ENCODE assay signal across 18 cellular contexts in the genomic region with DNA sequence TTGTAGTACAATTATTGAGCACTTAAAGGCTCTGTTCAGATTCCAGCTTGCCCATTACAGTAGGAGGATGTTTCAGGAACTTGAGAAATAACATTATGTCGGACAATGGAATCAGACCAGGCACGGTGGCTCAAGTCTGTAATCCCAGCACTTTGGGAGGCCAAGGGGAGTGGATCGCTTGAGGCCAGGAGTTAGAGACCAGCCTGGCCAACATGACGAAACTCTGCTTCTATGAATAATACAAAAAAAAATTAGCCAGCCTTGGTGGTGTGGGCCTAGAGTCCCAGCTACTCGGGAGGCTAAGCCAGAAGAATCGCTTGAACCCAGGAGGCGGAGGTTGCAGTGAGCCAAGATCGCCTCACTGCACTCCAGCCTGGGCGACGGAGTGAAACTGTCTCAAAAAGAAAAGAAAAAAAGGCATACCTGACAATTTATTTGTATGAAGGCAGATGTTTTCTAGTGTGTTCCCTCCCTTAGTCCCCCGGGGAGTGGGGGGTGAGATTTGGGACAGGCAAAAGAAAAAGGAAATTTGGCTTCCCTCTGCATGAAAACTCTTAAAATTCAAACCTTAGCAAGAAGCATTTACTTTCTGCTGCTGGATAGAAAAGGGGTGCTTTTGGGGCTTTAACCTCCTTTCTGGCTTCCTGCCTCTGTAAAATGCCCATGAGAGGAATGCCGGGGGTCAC. TPM values are rescaled to one million over a fixed set of nuclear protein-coding genes. Genes with fewer than 3 reads are reported as not detected.
DNase-seq lines count a peak whose midpoint lies in the region; ATAC-seq and TF ChIP-seq lines count a peak whose summit lies in the region.
"Had no signal": no experiment of that assay in that cellular context is flagged by ENCODE, and none has a peak within 500 bp of the region (broad histone marks: within the 10 kb centered on the region; RNA-seq: fewer than 3 reads in every experiment).

No MANE protein-coding gene starts in this region.

- H3K79me2 ChIP-seq in mesendoderm (ENCODE audit: control insufficient read depth, insufficient read depth, low read length) = no peaks in the 10 kb centered on the region

- peaks cover 11% of the 10 kb centered on the region for H3K27me3 Mint-ChIP-seq in endothelial cell (ENCODE audit: unreplicated experiment)

- H3K23ac ChIP-seq in mesendoderm (ENCODE audit: low read length) = no peak overlapping the region

- no peaks in the 10 kb centered on the region for H3K36me3 ChIP-seq in mesendoderm (ENCODE audit: control insufficient read depth, insufficient read depth, low read length)
- H3K36me3 ChIP-seq: prostate gland had no signal

- no peaks in the 10 kb centered on the region for H3K36me3 Mint-ChIP-seq in endothelial cell (ENCODE audit: low read depth, unreplicated experiment)

- peaks cover 18% of the 10 kb centered on the region for H3K4me1 ChIP-seq in mesendoderm (ENCODE audit: control insufficient read depth, low read depth, low read length)
- H3K4me1 ChIP-seq: prostate gland had no signal

- H2AK5ac ChIP-seq in mesendoderm (ENCODE audit: low read length) = peak overlapping the region; percentile 66

- peak overlapping the region; percentile 99 for H3K18ac ChIP-seq in mesendoderm (ENCODE audit: low read length)

- no peak overlapping the region for H3K4me3 ChIP-seq in mesendoderm (ENCODE audit: low read length)
- H3K4me3 ChIP-seq: A549, prostate gland had no signal

- no peak overlapping the region for H4K8ac ChIP-seq in mesendoderm (ENCODE audit: low read depth, low read length)

- WGBS in mesendoderm (ENCODE audit: extremely low coverage, insufficient coverage, low lambda C conversion rate) = no CpG with 5 or more reads among the region's 12 CpGs

- H3K9me3 Mint-ChIP-seq in endothelial cell (ENCODE audit: unreplicated experiment) = no peaks in the 10 kb centered on the region

- intact Hi-C loops in Right ventricle myocardium inferior (cut with DNase I) = no loop called here
- intact Hi-C loops in cardiac septum (cut with DNase I) = no loop called here

- peak overlapping the region; percentile 40 for H4K5ac ChIP-seq in mesendoderm (ENCODE audit: low read length)

- no peak overlapping the region for H3K4me2 ChIP-seq in mesendoderm (ENCODE audit: low read length)
- H3K4me2 ChIP-seq: A549 had no signal

- no peak overlapping the region for H3K4me3 Mint-ChIP-seq in endothelial cell (ENCODE audit: unreplicated experiment)
- H3K4me3 Mint-ChIP-seq: activated CD8-positive, alpha-beta T cell treated with anti-CD3 and anti-CD28 coated beads, Interleukin-2, amount 10 ng/mL, durations not matched to agents 7 days and 5 days; naive thymus-derived CD4-positive, alpha-beta T cell had no signal

- H3K4ac ChIP-seq in mesendoderm (ENCODE audit: low read depth, low read length) = peak overlapping the region; percentile 95

- H3K27ac Mint-ChIP-seq in endothelial cell (ENCODE audit: unreplicated experiment) = peak overlapping the region; percentile 2
- H3K27ac Mint-ChIP-seq: activated CD8-positive, alpha-beta T cell treated with anti-CD3 and anti-CD28 coated beads, Interleukin-2, amount 10 ng/mL, durations not matched to agents 7 days and 5 days; naive thymus-derived CD4-positive, alpha-beta T cell had no signal

- H3K4me1 Mint-ChIP-seq in endothelial cell (ENCODE audit: unreplicated experiment) = peaks cover 24% of the 10 kb centered on the region

- no peak for TF ChIP-seq POLR2A in GM18505 (IDR thresholded peaks at IDR 0.05; ENCODE audit: borderline replicate concordance, extremely low read depth, insufficient read depth, insufficient read length)

- H2BK120ac ChIP-seq in mesendoderm (ENCODE audit: low read depth, low read length) = peak overlapping the region; percentile 96

- H2BK15ac ChIP-seq in mesendoderm (replicated peaks; ENCODE audit: low read depth) = no peak overlapping the region

- peak overlapping the region; percentile 69 for H3K56ac ChIP-seq in mesendoderm (ENCODE audit: low read length)

- no peaks in the 10 kb centered on the region for H3K27me3 ChIP-seq in mesendoderm (ENCODE audit: insufficient read depth, low read length, poor library complexity)

- no peak for TF ChIP-seq CTCF in endothelial cell (IDR thresholded peaks at IDR 0.05; ENCODE audit: unreplicated experiment)

- H3K9ac ChIP-seq in mesendoderm (ENCODE audit: low read length) = peak overlapping the region; percentile 56

- peak overlapping the region; percentile 84 for H3K27ac ChIP-seq in mesendoderm (ENCODE audit: low read depth, low read length)
- H3K27ac ChIP-seq: C4-2B had no signal

- no peaks in the 10 kb centered on the region for H3K79me1 ChIP-seq in mesendoderm (ENCODE audit: low read length)

- H2BK5ac ChIP-seq in mesendoderm (ENCODE audit: low read length) = peak overlapping the region; percentile 97

- peak; percentile 57 for ATAC-seq in Right ventricle myocardium inferior
- ATAC-seq in GM21619 (IDR thresholded peaks at IDR 0.05; ENCODE audit: unreplicated experiment) = no peak
- no peak for ATAC-seq in GM18505 (IDR thresholded peaks at IDR 0.05; ENCODE audit: unreplicated experiment)
- no peak for ATAC-seq in HG02973 (IDR thresholded peaks at IDR 0.05; ENCODE audit: unreplicated experiment)
- ATAC-seq: A549; activated CD8-positive, alpha-beta T cell treated with anti-CD3 and anti-CD28 coated beads, Interleukin-2, amount 10 ng/mL, durations not matched to agents 7 days and 5 days; naive thymus-derived CD4-positive, alpha-beta T cell; stimulated activated naive CD8-positive, alpha-beta T cell treated with anti-CD3 and anti-CD28 coated beads, Interleukin-15, Interleukin-2, amounts not matched to agents 100 U/mL and 50 U/mL, for 24 hours had no signal

- DNase-seq in Right ventricle myocardium inferior (ENCODE audit: missing footprints) (no peak), cardiac septum (ENCODE audit: low spot score) (no peak), endothelial cell (ENCODE audit: low spot score) (no peak), mesendoderm (no peak), T-helper 1 cell (no peak)
- DNase-seq: activated CD8-positive, alpha-beta T cell treated with anti-CD3 and anti-CD28 coated beads, Interleukin-2, amount 10 ng/mL, durations not matched to agents 7 days and 5 days; H7; Kasumi-1; naive thymus-derived CD4-positive, alpha-beta T cell; NCI-H1436 treated with DMSO at 0.1 percent for 48 hours; RPMI8226; stimulated activated naive CD8-positive, alpha-beta T cell treated with anti-CD3 and anti-CD28 coated beads, Interleukin-15, Interleukin-2, amounts not matched to agents 100 U/mL and 50 U/mL, for 24 hours had no signal

RNA-seq across cellular contexts. Expression of a gene that starts 13.8 kb away (rescaled TPM):
- total RNA-seq in Right ventricle myocardium inferior (64.1 TPM), cardiac septum (71.8 TPM), endothelial cell (ENCODE audit: unreplicated experiment) (178 TPM)
- 91.0 TPM for polyA plus RNA-seq in mesendoderm (2013, experiment 1 of 2)
- polyA plus RNA-seq in mesendoderm (2013, experiment 2 of 2) = 94.4 TPM
